In genomic region chr18:79058007-79058406, GRCh38 we compare ENCODE assay signal across 15 cellular contexts. TPM values are rescaled to one million over a fixed set of nuclear protein-coding genes. Genes with fewer than 3 reads are reported as not detected.
DNase-seq lines count a peak whose midpoint lies in the region; ATAC-seq and TF ChIP-seq lines count a peak whose summit lies in the region.
"Had no signal": no experiment of that assay in that cellular context is flagged by ENCODE, and none has a peak within 500 bp of the region (broad histone marks: within the 10 kb centered on the region; RNA-seq: fewer than 3 reads in every experiment).

No MANE protein-coding gene starts in this region.

- no peaks in the 10 kb centered on the region for H3K36me3 Mint-ChIP-seq in activated naive CD4-positive, alpha-beta T cell treated with anti-CD3 and anti-CD28 coated beads, Interleukin-2, amount 10 ng/mL, durations not matched to agents 7 days and 5 days
- H3K36me3 Mint-ChIP-seq: activated naive CD4-positive, alpha-beta T cell treated with anti-CD3 and anti-CD28 coated beads, Interleukin-2, amount 50 U/mL, for 72 hours had no signal

- no peak overlapping the region for H3K27ac Mint-ChIP-seq in activated naive CD4-positive, alpha-beta T cell treated with anti-CD3 and anti-CD28 coated beads, Interleukin-2, amount 10 ng/mL, durations not matched to agents 7 days and 5 days
- H3K27ac Mint-ChIP-seq: activated naive CD4-positive, alpha-beta T cell treated with anti-CD3 and anti-CD28 coated beads, Interleukin-2, amount 50 U/mL, for 72 hours had no signal

- no peak overlapping the region for H3K4me3 Mint-ChIP-seq in activated naive CD4-positive, alpha-beta T cell treated with anti-CD3 and anti-CD28 coated beads, Interleukin-2, amount 10 ng/mL, durations not matched to agents 7 days and 5 days

- H3K36me3 ChIP-seq in WERI-Rb-1 (no peaks in the 10 kb centered on the region), osteoblast (ENCODE audit: insufficient read depth, low read length) (no peaks in the 10 kb centered on the region)
- H3K36me3 ChIP-seq: right lobe of liver, transverse colon had no signal

- H3K4me3 ChIP-seq in WERI-Rb-1 (ENCODE audit: low read depth, low read length): no peak overlapping the region
- no peak overlapping the region for H3K4me3 ChIP-seq in osteoblast (ENCODE audit: insufficient read depth, low read length)
- H3K4me3 ChIP-seq: right lobe of liver, transverse colon had no signal

- H3K27me3 ChIP-seq in WERI-Rb-1 (ENCODE audit: insufficient read depth, low read depth, severe bottlenecking) (no peaks in the 10 kb centered on the region), osteoblast (ENCODE audit: insufficient read depth, low read length) (no peaks in the 10 kb centered on the region)
- H3K27me3 ChIP-seq: right lobe of liver had no signal

- H3K4me2 ChIP-seq in osteoblast (ENCODE audit: insufficient read depth, low read length): no peak overlapping the region

- H3K27ac ChIP-seq in WERI-Rb-1 (no peak overlapping the region), osteoblast (ENCODE audit: low read depth, low read length) (no peak overlapping the region)
- H3K27ac ChIP-seq: right lobe of liver, transverse colon had no signal

- no peaks in the 10 kb centered on the region for H3K4me1 Mint-ChIP-seq in activated naive CD4-positive, alpha-beta T cell treated with anti-CD3 and anti-CD28 coated beads, Interleukin-2, amount 10 ng/mL, durations not matched to agents 7 days and 5 days

- ATAC-seq in GM18858 (IDR thresholded peaks at IDR 0.05; ENCODE audit: unreplicated experiment) (peak; percentile 53), GM21526 (IDR thresholded peaks at IDR 0.05; ENCODE audit: low FRiP score, unreplicated experiment) (peak; percentile 78), HG03159 (IDR thresholded peaks at IDR 0.05; ENCODE audit: unreplicated experiment) (peak; percentile 91)
- ATAC-seq: activated naive CD4-positive, alpha-beta T cell treated with anti-CD3 and anti-CD28 coated beads, Interleukin-2, amount 50 U/mL, for 72 hours; left ventricle myocardium superior; right lobe of liver had no signal

- no peaks in the 10 kb centered on the region for H4K20me1 ChIP-seq in osteoblast (ENCODE audit: insufficient read depth, low read length)

- H3K9me3 Mint-ChIP-seq in activated naive CD4-positive, alpha-beta T cell treated with anti-CD3 and anti-CD28 coated beads, Interleukin-2, amount 10 ng/mL, durations not matched to agents 7 days and 5 days: no peaks in the 10 kb centered on the region
- H3K9me3 Mint-ChIP-seq: activated naive CD4-positive, alpha-beta T cell treated with anti-CD3 and anti-CD28 coated beads, Interleukin-2, amount 50 U/mL, for 72 hours had no signal

- TF ChIP-seq CTCF in WERI-Rb-1 (IDR thresholded peaks at IDR 0.05; ENCODE audit: low read depth, low read length) (no peak), osteoblast (IDR thresholded peaks at IDR 0.05; ENCODE audit: extremely low read depth, low read depth, low read length) (no peak)

- H3K27me3 Mint-ChIP-seq in activated naive CD4-positive, alpha-beta T cell treated with anti-CD3 and anti-CD28 coated beads, Interleukin-2, amount 10 ng/mL, durations not matched to agents 7 days and 5 days: peaks cover 7% of the 10 kb centered on the region

- DNase-seq in WERI-Rb-1 (peak; percentile 47), osteoblast (ENCODE audit: insufficient read length, low spot score, missing footprints) (no peak), activated T-cell treated with anti-CD3 and anti-CD28 coated beads for 4 hours (no peak), ecto neural progenitor cell (ENCODE audit: low spot score) (no peak)
- no peak for DNase-seq in activated naive CD4-positive, alpha-beta T cell treated with anti-CD3 and anti-CD28 coated beads, Interleukin-2, amount 10 ng/mL, durations not matched to agents 7 days and 5 days
- DNase-seq: hypothalamus; left ventricle myocardium superior; NCI-H82; right lobe of liver; stimulated activated CD4-positive, alpha-beta T cell treated with anti-CD3 and anti-CD28 coated beads, Interleukin-2, amount 100 ng/mL, for 48 hours; transverse colon had no signal

- H2AFZ ChIP-seq in osteoblast (ENCODE audit: low read length): no peak overlapping the region

- H3K9me3 ChIP-seq in WERI-Rb-1 (ENCODE audit: severe bottlenecking) (peaks cover 13% of the 10 kb centered on the region), osteoblast (ENCODE audit: low read depth, low read length) (no peaks in the 10 kb centered on the region)
- H3K9me3 ChIP-seq: right lobe of liver, transverse colon had no signal

- H3K4me1 ChIP-seq in osteoblast (ENCODE audit: insufficient read depth, low read length): no peaks in the 10 kb centered on the region
- H3K4me1 ChIP-seq: right lobe of liver, transverse colon had no signal

- H3K79me2 ChIP-seq in osteoblast (ENCODE audit: insufficient read depth, low read length): no peaks in the 10 kb centered on the region

- CTCF ChIA-PET in activated naive CD4-positive, alpha-beta T cell treated with anti-CD3 and anti-CD28 coated beads, Interleukin-2, amount 10 ng/mL, durations not matched to agents 7 days and 5 days (lab: Charles Lee): no interaction called here

RNA-seq across cellular contexts. Expression of gene ATP9B, which starts 11.2 kb away (rescaled TPM):
- 27.7 and 29.3 TPM in 2 replicates for total RNA-seq in osteoblast
